ENCODE assay signal across 21 cellular contexts in the genomic region with DNA sequence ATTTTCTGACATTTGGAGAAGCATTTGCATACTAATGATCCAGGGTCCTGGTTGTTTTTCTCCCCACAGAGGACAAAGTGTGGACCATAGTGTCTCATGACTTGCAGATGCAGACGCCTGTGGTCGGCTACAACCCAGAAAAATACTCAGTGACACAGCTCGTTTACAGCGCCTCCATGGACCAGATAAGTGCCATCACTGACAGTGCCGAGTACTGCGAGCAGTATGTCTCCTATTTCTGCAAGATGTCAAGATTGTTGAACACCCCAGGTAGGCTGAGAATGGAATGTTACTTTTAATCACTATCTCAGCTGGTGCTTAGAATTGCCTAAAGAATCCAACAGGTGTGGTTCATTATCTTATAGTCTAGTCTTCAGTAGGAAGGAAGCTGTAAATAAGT.
DNase-seq lines count a peak whose midpoint lies in the region; ATAC-seq, FAIRE-seq and TF ChIP-seq lines count a peak whose summit lies in the region.
"Had no signal": no experiment of that assay in that cellular context is flagged by ENCODE, and none has a peak within 500 bp of the region (broad histone marks: within the 10 kb centered on the region; RNA-seq: fewer than 3 reads in every experiment).

No MANE protein-coding gene starts in this region.

- H3K4me3 ChIP-seq in neural progenitor cell (no peak overlapping the region), right atrium auricular region (no peak overlapping the region), pancreas (no peak overlapping the region)
- H3K4me3 ChIP-seq: BLaER1 treated with 17β-estradiol and CSF1 and Interleukin-3, amounts not matched to agents 10 nM and 100 nM had no signal

- H3K9me3 ChIP-seq in neural progenitor cell (ENCODE audit: low read depth): no peaks in the 10 kb centered on the region
- no peaks in the 10 kb centered on the region for H3K9me3 ChIP-seq in right atrium auricular region
- peaks cover 0 to 4% (median 0%) of the 10 kb centered on the region in 4 donors for H3K9me3 ChIP-seq in pancreas
- H3K9me3 ChIP-seq: BLaER1 treated with 17β-estradiol and CSF1 and Interleukin-3, amounts not matched to agents 10 nM and 100 nM had no signal

- ATAC-seq in WTC11 (peak; percentile 88), pancreas (no peak), GM19397 (IDR thresholded peaks at IDR 0.05; ENCODE audit: unreplicated experiment) (no peak)

- FAIRE-seq in pancreas (lab: Jason Lieb, UNC): no peak
- FAIRE-seq: D721Med, GM12892, H54 had no signal

- H3K4me1 Mint-ChIP-seq in WTC11: peaks cover 31% of the 10 kb centered on the region
- H3K4me1 Mint-ChIP-seq in neural progenitor cell: peaks cover 2% of the 10 kb centered on the region
- H3K4me1 Mint-ChIP-seq: CD8-positive, alpha-beta memory T cell had no signal

- H3K4me3 Mint-ChIP-seq in WTC11: no peak overlapping the region
- no peak overlapping the region for H3K4me3 Mint-ChIP-seq in neural progenitor cell
- H3K4me3 Mint-ChIP-seq: CD8-positive, alpha-beta memory T cell; HFFc6 had no signal

- no peaks in the 10 kb centered on the region for H3K27me3 ChIP-seq in neural progenitor cell
- no peaks in the 10 kb centered on the region for H3K27me3 ChIP-seq in right atrium auricular region
- H3K27me3 ChIP-seq in pancreas: no peaks in the 10 kb centered on the region
- H3K27me3 ChIP-seq: BLaER1 treated with 17β-estradiol and CSF1 and Interleukin-3, amounts not matched to agents 10 nM and 100 nM had no signal

- no peak overlapping the region for H3K27ac ChIP-seq in neural progenitor cell
- no peak overlapping the region for H3K27ac ChIP-seq in right atrium auricular region
- no peak overlapping the region for H3K27ac ChIP-seq in pancreas
- H3K27ac ChIP-seq: BLaER1 treated with 17β-estradiol and CSF1 and Interleukin-3, amounts not matched to agents 10 nM and 100 nM had no signal

- H2AFZ ChIP-seq in neural progenitor cell (replicated peaks): peak overlapping the region; percentile 57

- H3K36me3 ChIP-seq in neural progenitor cell: no peaks in the 10 kb centered on the region
- no peaks in the 10 kb centered on the region for H3K36me3 ChIP-seq in right atrium auricular region
- H3K36me3 ChIP-seq in pancreas: no peaks in the 10 kb centered on the region
- H3K36me3 ChIP-seq: BLaER1 treated with 17β-estradiol and CSF1 and Interleukin-3, amounts not matched to agents 10 nM and 100 nM had no signal

- H3K4me1 ChIP-seq in neural progenitor cell (peaks cover 16% of the 10 kb centered on the region), right atrium auricular region (no peaks in the 10 kb centered on the region), pancreas (no peaks in the 10 kb centered on the region)
- H3K4me1 ChIP-seq: BLaER1 treated with 17β-estradiol and CSF1 and Interleukin-3, amounts not matched to agents 10 nM and 100 nM had no signal

- H3F3A ChIP-seq in neural progenitor cell (ENCODE audit: low read depth): no peaks in the 10 kb centered on the region

- intact Hi-C loops in head of caudate nucleus (cut with DNase I) (no loop called here), pancreas (cut with DNase I) (no loop called here)

- TF ChIP-seq CTCF in WTC11 (IDR thresholded peaks at IDR 0.05) (no peak), neural progenitor cell (IDR thresholded peaks at IDR 0.05) (no peak), right atrium auricular region (IDR thresholded peaks at IDR 0.05) (no peak), pancreas (IDR thresholded peaks at IDR 0.05) (no peak)

- peak overlapping the region; percentile 6 for H3K4me2 ChIP-seq in neural progenitor cell
- H3K4me2 ChIP-seq: BLaER1 treated with 17β-estradiol and CSF1 and Interleukin-3, amounts not matched to agents 10 nM and 100 nM had no signal

- no peaks in the 10 kb centered on the region for H3K27me3 Mint-ChIP-seq in WTC11 (ENCODE audit: low read depth)
- H3K27me3 Mint-ChIP-seq in neural progenitor cell (ENCODE audit: insufficient read depth, low read depth): no peaks in the 10 kb centered on the region
- H3K27me3 Mint-ChIP-seq: CD8-positive, alpha-beta memory T cell had no signal

- H3K36me3 Mint-ChIP-seq in WTC11 (no peaks in the 10 kb centered on the region), neural progenitor cell (no peaks in the 10 kb centered on the region)
- H3K36me3 Mint-ChIP-seq: CD8-positive, alpha-beta memory T cell had no signal

- POLR2A ChIA-PET in WTC11 (lab: Charles Lee): no interaction called here

- no peak for DNase-seq in WTC11 (ENCODE audit: low spot score)
- DNase-seq in head of caudate nucleus: peak; percentile 13 to 89 (median 60)
- DNase-seq in neural progenitor cell (ENCODE audit: low spot score): peak; percentile 6
- no peak for DNase-seq in right atrium auricular region (ENCODE audit: low spot score)
- DNase-seq in pancreas: no peak
- DNase-seq in NCI-H1436 (lab: John Stamatoyannopoulos, UW): no peak
- DNase-seq: CD8-positive, alpha-beta memory T cell; HFFc6; KBM-7; NCI-H1105 treated with DMSO at 0.1 percent for 48 hours; NCI-H1694 treated with DMSO at 0.1 percent for 48 hours; NCI-H2107; NCI-H2227 treated with DMSO at 0.1 percent for 48 hours; NCI-H524; NCI-H82; SHP77 treated with DMSO at 0.1 percent for 48 hours had no signal

- H3K79me2 ChIP-seq in neural progenitor cell (ENCODE audit: low read depth): no peaks in the 10 kb centered on the region

- H3K9ac ChIP-seq in neural progenitor cell: no peak overlapping the region
- H3K9ac ChIP-seq: BLaER1 treated with 17β-estradiol and CSF1 and Interleukin-3, amounts not matched to agents 10 nM and 100 nM had no signal

- H3K27ac Mint-ChIP-seq in WTC11: no peak overlapping the region
- no peak overlapping the region for H3K27ac Mint-ChIP-seq in neural progenitor cell
- H3K27ac Mint-ChIP-seq: CD8-positive, alpha-beta memory T cell; HFFc6 had no signal

- no peaks in the 10 kb centered on the region for H4K20me1 ChIP-seq in neural progenitor cell (ENCODE audit: low read depth)
- H4K20me1 ChIP-seq: BLaER1 treated with 17β-estradiol and CSF1 and Interleukin-3, amounts not matched to agents 10 nM and 100 nM had no signal

- WGBS in pancreas, 2 donors: 46 to 58% methylated on average over 6 of the region's 6 CpGs

- peaks cover 9% of the 10 kb centered on the region for H3K9me3 Mint-ChIP-seq in WTC11
- no peaks in the 10 kb centered on the region for H3K9me3 Mint-ChIP-seq in neural progenitor cell

- CTCF ChIA-PET in WTC11 (lab: Charles Lee): interaction anchor here (0.6 to 1.4 kb wide), 2 partner anchors 92 to 504 kb away, joined by 3 to 5 read pairs; no protein-coding TSS in a partner anchor

TF ChIP-seq in WTC11, 78 proteins besides CTCF, POLR2A, EP300 and RAD21 (continues in another document):
- TF ChIP-seq SOX15 (CRISPR knock-in tag; IDR thresholded peaks at IDR 0.05) (no peak), TEAD4 (CRISPR knock-in tag; IDR thresholded peaks at IDR 0.05) (no peak), PRDM15 (CRISPR knock-in tag; IDR thresholded peaks at IDR 0.05) (no peak), CREM (CRISPR knock-in tag; IDR thresholded peaks at IDR 0.05) (no peak), RELA (CRISPR knock-in tag; IDR thresholded peaks at IDR 0.05; ENCODE audit: borderline replicate concordance) (no peak), FOXP1 (CRISPR knock-in tag; IDR thresholded peaks at IDR 0.05; ENCODE audit: borderline replicate concordance) (no peak), CREB1 (CRISPR knock-in tag; IDR thresholded peaks at IDR 0.05) (no peak), ZNF281 (CRISPR knock-in tag; IDR thresholded peaks at IDR 0.05) (no peak), GABPB1 (CRISPR knock-in tag; IDR thresholded peaks at IDR 0.05) (no peak), CBFB (CRISPR knock-in tag; IDR thresholded peaks at IDR 0.05; ENCODE audit: low read depth) (no peak)

Comparison
In these comparisons a context has a peak if more than half of its experiments do, and no peak if none do; other contexts are left out.
1. DNase-seq: peak in head of caudate nucleus (42 of 42) and neural progenitor cell (single experiment); none in WTC11 (single experiment), right atrium auricular region (single experiment), pancreas (0 of 6) and NCI-H1436 (single experiment).